17 cellular contexts compared by ENCODE assay signal in the genomic region with DNA sequence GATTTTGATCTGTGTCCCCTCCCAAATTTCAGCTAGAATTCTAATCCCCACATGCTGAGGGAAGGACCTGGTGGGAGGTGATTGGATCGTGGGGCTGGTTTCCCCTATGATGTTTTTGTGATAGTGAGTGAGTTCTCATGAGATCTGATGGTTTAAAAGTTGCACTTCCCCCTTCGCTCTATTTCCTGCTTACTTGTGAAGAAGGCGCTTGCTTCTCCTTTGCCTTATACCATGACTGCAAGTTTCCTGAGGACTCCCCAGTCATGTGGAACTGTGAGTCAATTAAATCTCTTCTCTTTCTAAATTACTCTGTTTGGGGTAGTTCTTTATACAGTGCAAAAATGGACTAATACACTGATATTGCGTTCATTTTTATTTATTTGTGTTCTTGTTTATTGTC.
DNase-seq lines count a peak whose midpoint lies in the region; ATAC-seq, FAIRE-seq and TF ChIP-seq lines count a peak whose summit lies in the region.
"Had no signal": no experiment of that assay in that cellular context is flagged by ENCODE, and none has a peak within 500 bp of the region (broad histone marks: within the 10 kb centered on the region; RNA-seq: fewer than 3 reads in every experiment).

No MANE protein-coding gene starts in this region.

- H3K9ac ChIP-seq in OCI-LY1 (ENCODE audit: low read length) (no peak overlapping the region), MM.1S (ENCODE audit: low read length) (no peak overlapping the region)
- H3K9ac ChIP-seq: GM23248 had no signal

- no peak for TF ChIP-seq CTCF in OCI-LY1 (IDR thresholded peaks at IDR 0.05; ENCODE audit: low read length)
- TF ChIP-seq CTCF in activated B cell treated with CpG ODN at 0.5 μM for 24 hours (IDR thresholded peaks at IDR 0.05) = no peak
- no peak for TF ChIP-seq CTCF in MM.1S (IDR thresholded peaks at IDR 0.05; ENCODE audit: low read length)

- H3K4me2 ChIP-seq in OCI-LY1 (ENCODE audit: low read length) = peak overlapping the region; percentile 3; the same call in 1 of the 2 replicates
- no peak overlapping the region for H3K4me2 ChIP-seq in MM.1S (ENCODE audit: low read depth, low read length)

- H3K4me1 ChIP-seq in OCI-LY1 (ENCODE audit: insufficient read depth, low read length, severe bottlenecking) (peaks cover 9% of the 10 kb centered on the region), MM.1S (ENCODE audit: low read length) (no peaks in the 10 kb centered on the region)
- H3K4me1 ChIP-seq: Caco-2 had no signal

- H3K27ac ChIP-seq in OCI-LY1 (ENCODE audit: low read depth, low read length, poor library complexity, severe bottlenecking) = peak overlapping the region; percentile 38
- no peak overlapping the region for H3K27ac ChIP-seq in MM.1S (ENCODE audit: low read length)
- H3K27ac ChIP-seq: C4-2B, GM23248 had no signal

- H3K4me3 ChIP-seq in OCI-LY1 (ENCODE audit: low read depth, low read length, poor library complexity, severe bottlenecking) (peak overlapping the region; percentile 39), MM.1S (ENCODE audit: low read length) (no peak overlapping the region)
- H3K4me3 ChIP-seq: GM23248, K562 had no signal

- H3K36me3 ChIP-seq in OCI-LY1 (ENCODE audit: insufficient read depth, low read length) = no peaks in the 10 kb centered on the region
- no peaks in the 10 kb centered on the region for H3K36me3 ChIP-seq in MM.1S (replicated peaks; ENCODE audit: insufficient read depth, low read length)

- H3K27me3 Mint-ChIP-seq in activated B cell treated with CpG ODN at 0.5 μM for 24 hours = no peaks in the 10 kb centered on the region
- H3K27me3 Mint-ChIP-seq in stimulated activated naive B cell treated with anti-CD40 and anti-IgM and Interleukin-4, amounts not matched to agents 10 μg/mL and 1 μg/mL and 100 μg/mL, for 72 hours = no peaks in the 10 kb centered on the region
- H3K27me3 Mint-ChIP-seq: CD4-positive, alpha-beta T cell had no signal

- no peaks in the 10 kb centered on the region for H3K36me3 Mint-ChIP-seq in activated B cell treated with CpG ODN at 0.5 μM for 24 hours (ENCODE audit: low read depth)
- H3K36me3 Mint-ChIP-seq in stimulated activated naive B cell treated with anti-CD40 and anti-IgM and Interleukin-4, amounts not matched to agents 10 μg/mL and 1 μg/mL and 100 μg/mL, for 72 hours = peaks cover 0 to 8% of the 10 kb centered on the region in 2 donors

- H3K27ac Mint-ChIP-seq in activated B cell treated with CpG ODN at 0.5 μM for 24 hours = peak overlapping the region; percentile 47
- peak overlapping the region; percentile 73 for H3K27ac Mint-ChIP-seq in stimulated activated naive B cell treated with anti-CD40 and anti-IgM and Interleukin-4, amounts not matched to agents 10 μg/mL and 1 μg/mL and 100 μg/mL, for 72 hours
- H3K27ac Mint-ChIP-seq: CD4-positive, alpha-beta T cell had no signal

- H3K79me2 ChIP-seq in OCI-LY1 (ENCODE audit: insufficient read depth, low read length) (no peaks in the 10 kb centered on the region), MM.1S (ENCODE audit: low read length) (no peaks in the 10 kb centered on the region)

- CTCF ChIA-PET in activated B cell treated with CpG ODN at 0.5 μM for 24 hours (lab: Charles Lee) = no interaction called here

- no peak for TF ChIP-seq POLR2A in GM12891 (IDR thresholded peaks at IDR 0.05; ENCODE audit: low read depth, low read length)

- no peaks in the 10 kb centered on the region for H3F3A ChIP-seq in OCI-LY1 (ENCODE audit: insufficient read depth, low read length)
- H3F3A ChIP-seq in MM.1S (ENCODE audit: insufficient read depth, low read length) = no peaks in the 10 kb centered on the region

- H3K9me2 ChIP-seq in OCI-LY1 (ENCODE audit: low read depth, low read length) = no peaks in the 10 kb centered on the region
- no peaks in the 10 kb centered on the region for H3K9me2 ChIP-seq in MM.1S (replicated peaks; ENCODE audit: insufficient read depth, low read length)

- H3K9me3 Mint-ChIP-seq in activated B cell treated with CpG ODN at 0.5 μM for 24 hours = peaks cover 7% of the 10 kb centered on the region
- H3K9me3 Mint-ChIP-seq in stimulated activated naive B cell treated with anti-CD40 and anti-IgM and Interleukin-4, amounts not matched to agents 10 μg/mL and 1 μg/mL and 100 μg/mL, for 72 hours = peaks cover 8 to 11% of the 10 kb centered on the region in 2 donors

- no peaks in the 10 kb centered on the region for H3K9me3 ChIP-seq in OCI-LY1 (ENCODE audit: low read length)
- H3K9me3 ChIP-seq in MM.1S (replicated peaks; ENCODE audit: insufficient read depth, low read length) = no peaks in the 10 kb centered on the region
- H3K9me3 ChIP-seq: Caco-2 had no signal

- intact Hi-C loops in activated B cell treated with CpG ODN at 0.5 μM for 24 hours (cut with micrococcal nuclease) = no loop called here

- H2AFZ ChIP-seq in OCI-LY1 (ENCODE audit: low read length) (no peak overlapping the region), MM.1S (ENCODE audit: low read length) (no peak overlapping the region)
- H2AFZ ChIP-seq: GM23248 had no signal

- H3K27me3 ChIP-seq in OCI-LY1 (ENCODE audit: insufficient read depth, low read length) = no peaks in the 10 kb centered on the region
- no peaks in the 10 kb centered on the region for H3K27me3 ChIP-seq in MM.1S (replicated peaks; ENCODE audit: insufficient read depth, low read length)

- ATAC-seq in GM18868 (IDR thresholded peaks at IDR 0.05; ENCODE audit: unreplicated experiment) (peak; percentile 52), activated B cell treated with CpG ODN at 0.5 μM for 24 hours (ENCODE audit: low read depth) (peak; percentile 67)
- ATAC-seq in stimulated activated naive B cell treated with anti-CD40 and anti-IgM and Interleukin-4, amounts not matched to agents 10 μg/mL and 1 μg/mL and 100 μg/mL, for 72 hours (replicated peaks) = peak; percentile 89 to 96
- ATAC-seq in stimulated activated naive CD8-positive, alpha-beta T cell treated with anti-CD3 and anti-CD28 coated beads, Interleukin-15, Interleukin-2, amounts not matched to agents 100 U/mL and 50 U/mL, for 24 hours = no peak
- ATAC-seq: K562 had no signal

- POLR2A ChIA-PET in activated B cell treated with CpG ODN at 0.5 μM for 24 hours (lab: Charles Lee) = no interaction called here

- no peak overlapping the region for H3K4me3 Mint-ChIP-seq in activated B cell treated with CpG ODN at 0.5 μM for 24 hours
- H3K4me3 Mint-ChIP-seq in stimulated activated naive B cell treated with anti-CD40 and anti-IgM and Interleukin-4, amounts not matched to agents 10 μg/mL and 1 μg/mL and 100 μg/mL, for 72 hours = no peak overlapping the region
- H3K4me3 Mint-ChIP-seq: CD4-positive, alpha-beta T cell had no signal

- H3K4me1 Mint-ChIP-seq in activated B cell treated with CpG ODN at 0.5 μM for 24 hours = peaks cover 21% of the 10 kb centered on the region
- peaks cover 12 to 15% of the 10 kb centered on the region in 2 donors for H3K4me1 Mint-ChIP-seq in stimulated activated naive B cell treated with anti-CD40 and anti-IgM and Interleukin-4, amounts not matched to agents 10 μg/mL and 1 μg/mL and 100 μg/mL, for 72 hours

- no peak for DNase-seq in activated B cell treated with CpG ODN at 0.5 μM for 24 hours
- DNase-seq in stimulated activated naive B cell treated with anti-CD40 and anti-IgM and Interleukin-4, amounts not matched to agents 10 μg/mL and 1 μg/mL and 100 μg/mL, for 72 hours = peak; percentile 2
- no peak for DNase-seq in MM.1S
- DNase-seq in GM12891 (ENCODE audit: insufficient read length, low spot score) = no peak
- DNase-seq in stimulated activated naive CD8-positive, alpha-beta T cell treated with anti-CD3 and anti-CD28 coated beads, Interleukin-15, Interleukin-2, amounts not matched to agents 100 U/mL and 50 U/mL, for 24 hours = no peak
- DNase-seq: Caco-2; CD4-positive, alpha-beta T cell; GDM1; GM23248; HCEC 1CT; IMR-90 had no signal

- H4K20me1 ChIP-seq in OCI-LY1 (ENCODE audit: insufficient read depth, low read length) (no peaks in the 10 kb centered on the region), MM.1S (ENCODE audit: insufficient read depth, low read length) (no peaks in the 10 kb centered on the region)

- no peak for FAIRE-seq in GM12891 (lab: Jason Lieb, UNC)
- FAIRE-seq: H54, HTR-8/SVneo, K562 had no signal

TF ChIP-seq in GM12891, 5 proteins besides CTCF, POLR2A, EP300 and RAD21:
- no peak for TF ChIP-seq TAF1 (IDR thresholded peaks at IDR 0.05; ENCODE audit: low read depth, low read length)
- no peak for TF ChIP-seq POU2F2 (IDR thresholded peaks at IDR 0.05; ENCODE audit: low read depth, low read length)
- TF ChIP-seq PAX5 (IDR thresholded peaks at IDR 0.05; ENCODE audit: insufficient read depth, low read length, severe bottlenecking) = no peak
- TF ChIP-seq POLR2AphosphoS5 (IDR thresholded peaks at IDR 0.05; ENCODE audit: low read depth, low read length) = no peak
- TF ChIP-seq SPI1 (IDR thresholded peaks at IDR 0.05; ENCODE audit: low read depth, low read length) = no peak
